In genomic region chr12:95700316-95700785, GRCh38 we compare ENCODE assay signal across 9 cellular contexts.
DNase-seq lines count a peak whose midpoint lies in the region; ATAC-seq, FAIRE-seq and TF ChIP-seq lines count a peak whose summit lies in the region.
"Had no signal": no experiment of that assay in that cellular context is flagged by ENCODE, and none has a peak within 500 bp of the region (broad histone marks: within the 10 kb centered on the region; RNA-seq: fewer than 3 reads in every experiment).

No MANE protein-coding gene starts in this region.

- no peaks in the 10 kb centered on the region for H3K4me1 Mint-ChIP-seq in CD8-positive, alpha-beta T cell (ENCODE audit: low read depth)
- H3K4me1 Mint-ChIP-seq: brain had no signal

- no peak overlapping the region for H3K9ac ChIP-seq in colonic mucosa (ENCODE audit: low read depth in 2 of 2, low read length in 2 of 2)

- intact Hi-C loops in CD8-positive, alpha-beta T cell (cut with DNase I, micrococcal nuclease) = no loop called here
- intact Hi-C loops in colonic mucosa (cut with DNase I) = no loop called here

- ATAC-seq in GM19452 (IDR thresholded peaks at IDR 0.05; ENCODE audit: unreplicated experiment) = peak; percentile 98
- peak; percentile 97 for ATAC-seq in HG03378 (IDR thresholded peaks at IDR 0.05; ENCODE audit: unreplicated experiment)
- no peak for ATAC-seq in CD8-positive, alpha-beta T cell

- H3K4me1 ChIP-seq in CD8-positive, alpha-beta T cell (ENCODE audit: insufficient read depth, low read length) = no peaks in the 10 kb centered on the region
- no peaks in the 10 kb centered on the region for H3K4me1 ChIP-seq in colonic mucosa

- no peak overlapping the region for H3K4me3 ChIP-seq in bronchial epithelial cell (ENCODE audit: low read depth, low read length)
- no peak overlapping the region for H3K4me3 ChIP-seq in CD8-positive, alpha-beta T cell (ENCODE audit: low read depth, low read length)
- H3K4me3 ChIP-seq in colonic mucosa = no peak overlapping the region

- H3K9me3 Mint-ChIP-seq in CD8-positive, alpha-beta T cell = no peaks in the 10 kb centered on the region
- H3K9me3 Mint-ChIP-seq: brain had no signal

- no peak overlapping the region for H3K4me3 Mint-ChIP-seq in CD8-positive, alpha-beta T cell
- H3K4me3 Mint-ChIP-seq: brain had no signal

- no peaks in the 10 kb centered on the region for H3K36me3 Mint-ChIP-seq in CD8-positive, alpha-beta T cell

- TF ChIP-seq CTCF in bronchial epithelial cell (IDR thresholded peaks at IDR 0.05; ENCODE audit: insufficient read depth, low read length, severe bottlenecking) (no peak), colonic mucosa (IDR thresholded peaks at IDR 0.05) (no peak)
- no peak for TF ChIP-seq CTCF in CD8-positive, alpha-beta T cell (IDR thresholded peaks at IDR 0.05)

- H3K9me3 ChIP-seq in CD8-positive, alpha-beta T cell (ENCODE audit: low read length) = no peaks in the 10 kb centered on the region
- no peaks in the 10 kb centered on the region for H3K9me3 ChIP-seq in colonic mucosa

- no peak overlapping the region for H3K27ac Mint-ChIP-seq in CD8-positive, alpha-beta T cell
- H3K27ac Mint-ChIP-seq: brain had no signal

- H3K27ac ChIP-seq in CD8-positive, alpha-beta T cell (ENCODE audit: low read depth, low read length) = no peak overlapping the region
- H3K27ac ChIP-seq in colonic mucosa = no peak overlapping the region

- DNase-seq in AG20443 (ENCODE audit: low spot score) (peak; percentile 82), bronchial epithelial cell (ENCODE audit: low read depth) (peak; percentile 82), SW480 (ENCODE audit: low spot score) (no peak), NAMALWA (ENCODE audit: low spot score) (no peak), colonic mucosa (no peak)
- DNase-seq in CD8-positive, alpha-beta T cell = no peak

- CTCF ChIA-PET in CD8-positive, alpha-beta T cell (lab: Charles Lee) = no interaction called here

- H3K27me3 ChIP-seq in bronchial epithelial cell (ENCODE audit: control insufficient read depth, insufficient read depth, low read length) (no peaks in the 10 kb centered on the region), colonic mucosa (no peaks in the 10 kb centered on the region)
- no peaks in the 10 kb centered on the region for H3K27me3 ChIP-seq in CD8-positive, alpha-beta T cell (ENCODE audit: insufficient read depth, low read length)

- POLR2A ChIA-PET in CD8-positive, alpha-beta T cell (lab: Charles Lee) = no interaction called here

- H3K36me3 ChIP-seq in bronchial epithelial cell (ENCODE audit: control insufficient read depth, insufficient read depth, low read length) (no peaks in the 10 kb centered on the region), colonic mucosa (no peaks in the 10 kb centered on the region)
- H3K36me3 ChIP-seq in CD8-positive, alpha-beta T cell (ENCODE audit: insufficient read depth, low read length) = no peaks in the 10 kb centered on the region

- FAIRE-seq in bronchial epithelial cell (lab: Jason Lieb, UNC) = no peak

- H3K27me3 Mint-ChIP-seq in CD8-positive, alpha-beta T cell (ENCODE audit: low read depth) = peaks cover 9% of the 10 kb centered on the region
- H3K27me3 Mint-ChIP-seq: brain had no signal

Comparison
In these comparisons a context has a peak if more than half of its experiments do, and no peak if none do; other contexts are left out.
1. DNase-seq: peak in AG20443 (single experiment) and bronchial epithelial cell (single experiment); none in SW480 (single experiment), CD8-positive, alpha-beta T cell (0 of 7), NAMALWA (single experiment) and colonic mucosa (single experiment).